ENCODE assay signal across 7 cellular contexts in genomic region chr16:15144191-15144631, GRCh38. TPM values are rescaled to one million over a fixed set of nuclear protein-coding genes. Genes with fewer than 3 reads are reported as not detected.
A peak's percentile ranks its signal among the peaks of the same experiment; 100 is the strongest.
DNase-seq lines count a peak whose midpoint lies in the region; TF ChIP-seq lines count a peak whose summit lies in the region.
"Not testable (repeated sequence)": the region's sequence is repeated elsewhere in the genome, so short reads cannot be mapped to it uniquely, and the experiment has no call there.

No MANE protein-coding gene starts in this region.

- not testable (repeated sequence) for H3K4me3 ChIP-seq in NT2/D1 (ENCODE audit: insufficient read length, low read depth); astrocyte of the spinal cord (ENCODE audit: low read depth, low read length)
- H3K4me3 ChIP-seq in esophagus muscularis mucosa = peak overlapping the region; percentile 42 to 52 (median 44)
- peak overlapping the region; percentile 57 for H3K4me3 ChIP-seq in skeletal muscle satellite cell (ENCODE audit: low read length)

- H3K36me3 ChIP-seq in NT2/D1 (ENCODE audit: insufficient read depth, insufficient read length, low read length); esophagus muscularis mucosa; skeletal muscle satellite cell (ENCODE audit: insufficient read depth, low read length): not testable (repeated sequence)

- intact Hi-C loops in esophagus muscularis mucosa (cut with DNase I) = not testable (repeated sequence)

- DNase-seq in EL (peak; percentile 76), astrocyte of the spinal cord (ENCODE audit: low read depth, low spot score) (peak; percentile 53), hepatic stellate cell (ENCODE audit: low spot score) (peak; percentile 31)
- not testable (repeated sequence) for DNase-seq in NT2/D1 (ENCODE audit: low read depth, low spot score); esophagus muscularis mucosa (ENCODE audit: extremely low spot score); mesothelial cell of epicardium (ENCODE audit: low spot score in 2 of 2, unreplicated experiment in 2 of 2)

- not testable (repeated sequence) for H3K36me3 Mint-ChIP-seq in mesothelial cell of epicardium

- peak overlapping the region; percentile 79 for H3K27ac Mint-ChIP-seq in mesothelial cell of epicardium

- not testable (repeated sequence) for TF ChIP-seq EP300 in esophagus muscularis mucosa (IDR thresholded peaks at IDR 0.05)

- peaks cover 12% of the 10 kb centered on the region for H3K4me1 ChIP-seq in NT2/D1 (ENCODE audit: insufficient read depth, insufficient read length)
- peaks cover 66 to 96% (median 93%) of the 10 kb centered on the region in 4 donors for H3K4me1 ChIP-seq in esophagus muscularis mucosa
- H3K4me1 ChIP-seq in skeletal muscle satellite cell (ENCODE audit: control insufficient read depth, insufficient read depth, low read length) = peaks cover 61% of the 10 kb centered on the region

- TF ChIP-seq POLR2A in esophagus muscularis mucosa (IDR thresholded peaks at IDR 0.05; ENCODE audit: low read depth) = not testable (repeated sequence)

- H3K27me3 Mint-ChIP-seq in mesothelial cell of epicardium (ENCODE audit: low read depth) = not testable (repeated sequence)

- TF ChIP-seq CTCF in astrocyte of the spinal cord (IDR thresholded peaks at IDR 0.05; ENCODE audit: low read depth, low read length); esophagus muscularis mucosa (IDR thresholded peaks at IDR 0.05); mesothelial cell of epicardium (IDR thresholded peaks at IDR 0.05; ENCODE audit: unreplicated experiment): not testable (repeated sequence)

- H3K27me3 ChIP-seq in NT2/D1 (ENCODE audit: insufficient read depth, insufficient read length); esophagus muscularis mucosa; skeletal muscle satellite cell (ENCODE audit: control insufficient read depth, insufficient read depth, low read length): not testable (repeated sequence)

- not testable (repeated sequence) for H3K9me3 ChIP-seq in NT2/D1 (ENCODE audit: insufficient read depth, low read length); esophagus muscularis mucosa; skeletal muscle satellite cell (replicated peaks; ENCODE audit: low read length)

- not testable (repeated sequence) for H3K9me3 Mint-ChIP-seq in mesothelial cell of epicardium

- H3K4me3 Mint-ChIP-seq in mesothelial cell of epicardium = peak overlapping the region; percentile 48

- H3K9ac ChIP-seq in NT2/D1 (ENCODE audit: insufficient read length, low read depth) = peak overlapping the region; percentile 56
- peak overlapping the region; percentile 70 for H3K9ac ChIP-seq in skeletal muscle satellite cell (ENCODE audit: low read depth, low read length)

- H3K4me2 ChIP-seq in skeletal muscle satellite cell (ENCODE audit: low read length) = peak overlapping the region; percentile 75

- peak overlapping the region; percentile 86 to 96 (median 92) for H3K27ac ChIP-seq in esophagus muscularis mucosa (replicated peaks in 1 of 4)

- 6% methylated on average over 9 of the region's 18 CpGs for WGBS in esophagus muscularis mucosa

- H3K4me1 Mint-ChIP-seq in mesothelial cell of epicardium = peaks cover 15% of the 10 kb centered on the region

- in situ Hi-C loops in astrocyte of the spinal cord (cut with HindIII; ENCODE audit: low sequenced_read_pairs) = not testable (repeated sequence)

RNA-seq across cellular contexts. Expression of gene RRN3, which starts 50.1 kb away (rescaled TPM):
- total RNA-seq in esophagus muscularis mucosa = 10 to 100 TPM; 19.5 to 34.1 (median 24.8) TPM
- total RNA-seq in mesothelial cell of epicardium = 31.9 to 34.1 TPM (median 32.9 TPM) in 3 replicates
- 29.7 and 37.5 TPM in 2 replicates for total RNA-seq in skeletal muscle satellite cell (2012; rRNA removed)
